18 cellular contexts compared by ENCODE assay signal in genomic region chr1:224406216-224406615, GRCh38. TPM values are rescaled to one million over a fixed set of nuclear protein-coding genes. Genes with fewer than 3 reads are reported as not detected.
DNase-seq lines count a peak whose midpoint lies in the region; ATAC-seq and TF ChIP-seq lines count a peak whose summit lies in the region.
"Had no signal": no experiment of that assay in that cellular context is flagged by ENCODE, and none has a peak within 500 bp of the region (broad histone marks: within the 10 kb centered on the region; RNA-seq: fewer than 3 reads in every experiment).

No MANE protein-coding gene starts in this region.

- H3K36me3 ChIP-seq in SK-N-MC (ENCODE audit: insufficient read depth, low read length), result peaks cover 83% of the 10 kb centered on the region

- H3K36me3 Mint-ChIP-seq in memory B cell, result peaks cover 19% of the 10 kb centered on the region

- DNase-seq in AG10803 (ENCODE audit: low read depth) (peak; percentile 1), Daoy (ENCODE audit: low read depth) (peak; percentile 5), SK-N-MC (ENCODE audit: low read depth, low spot score) (no peak), memory B cell (ENCODE audit: low spot score in 2 of 2) (no peak), Kasumi-1 (lab: John Stamatoyannopoulos, UW) (no peak), superior temporal gyrus (ENCODE audit: extremely low spot score) (no peak)
- DNase-seq: activated CD4-positive, alpha-beta T cell treated with anti-CD3 and anti-CD28 coated beads, Interleukin-2, amount 50 U/mL, for 48 hours; BE2C; DMS 273 treated with DMSO at 0.1 percent for 48 hours; foreskin melanocyte; NCI-H1417; NCI-H2171; NCI-H82; stimulated activated CD4-positive, alpha-beta T cell treated with anti-CD3 and anti-CD28 coated beads, Interleukin-2, amount 100 ng/mL, for 24 hours had no signal

- H3K4me3 Mint-ChIP-seq in memory B cell, result no peak overlapping the region

- peak overlapping the region; percentile 68 for H3K27ac Mint-ChIP-seq in memory B cell

- TF ChIP-seq CTCF in AG10803 (conservative IDR thresholded peaks at IDR 0.05; ENCODE audit: low read length), result no peak

- no peak for ATAC-seq in memory B cell (ENCODE audit: low read depth)
- no peak for ATAC-seq in GM19452 (IDR thresholded peaks at IDR 0.05; ENCODE audit: unreplicated experiment)
- ATAC-seq: Panc1, sciatic nerve had no signal

- H3K9ac ChIP-seq in SK-N-MC (ENCODE audit: insufficient read length), result no peak overlapping the region

- H3K4me1 Mint-ChIP-seq in memory B cell, result peaks cover 5% of the 10 kb centered on the region

- H3K4me3 ChIP-seq in AG10803 (ENCODE audit: low read length) (no peak overlapping the region), SK-N-MC (0 out of 2 replicates have a peak overlapping the region, but pooled peaks have one; percentile 58)
- H3K4me3 ChIP-seq: suprapubic skin had no signal

- H3K27ac ChIP-seq in SK-N-MC, result peak overlapping the region; percentile 94
- H3K27ac ChIP-seq: suprapubic skin had no signal

- H3K9me3 ChIP-seq in SK-N-MC (ENCODE audit: low read depth, low read length), result no peaks in the 10 kb centered on the region
- H3K9me3 ChIP-seq: BE2C, suprapubic skin had no signal

- no peaks in the 10 kb centered on the region for H3K27me3 Mint-ChIP-seq in memory B cell

- H3K9me3 Mint-ChIP-seq in memory B cell, result no peaks in the 10 kb centered on the region

RNA-seq across cellular contexts. Expression of gene WDR26, which starts 28.4 kb away (rescaled TPM):
- total RNA-seq in Daoy (2014; rRNA removed; shearing (Covaris generic)), result 14.1 and 19.6 TPM in 2 replicates

RNA-seq across cellular contexts. Expression of gene CNIH4, which starts 49.5 kb away (rescaled TPM):
- 73.3 and 98.9 TPM in 2 replicates for total RNA-seq in Daoy (2014; rRNA removed; shearing (Covaris generic))

Comparison
In these comparisons a context has a peak if more than half of its experiments do, and no peak if none do; other contexts are left out.
1. DNase-seq: peak in AG10803 (single experiment) and Daoy (single experiment); none in SK-N-MC (single experiment), memory B cell (0 of 2), Kasumi-1 (0 of 2) and superior temporal gyrus (single experiment).